In the genomic region with DNA sequence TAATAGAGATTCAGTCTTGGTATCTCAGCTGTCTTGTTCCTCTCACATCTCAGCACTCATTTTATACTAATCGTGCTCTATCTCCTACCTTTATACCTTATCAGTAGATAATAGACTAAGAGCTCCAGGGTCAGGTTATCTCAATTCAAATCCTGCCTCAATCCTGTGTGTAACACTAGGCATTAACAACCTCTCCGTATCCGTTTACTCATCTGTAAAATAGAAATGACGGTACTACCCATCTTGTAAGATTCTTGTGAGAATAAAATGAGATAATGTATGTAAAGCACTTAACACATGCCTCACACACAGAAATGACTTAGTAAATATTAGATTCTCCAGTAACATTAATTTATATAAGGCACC, we compare ENCODE assay signal across 8 cellular contexts. TPM values are rescaled to one million over a fixed set of nuclear protein-coding genes. Genes with fewer than 3 reads are reported as not detected.
A peak's percentile ranks its signal among the peaks of the same experiment; 100 is the strongest.
DNase-seq lines count a peak whose midpoint lies in the region; ATAC-seq, FAIRE-seq and TF ChIP-seq lines count a peak whose summit lies in the region.

No MANE protein-coding gene starts in this region.

- TF ChIP-seq EP300 in GM12878 (IDR thresholded peaks at IDR 0.05; ENCODE audit: borderline replicate concordance in 1 of 2, control insufficient read depth in 1 of 2, low read depth in 2 of 2, low read length in 2 of 2): no peak

- no peak for TF ChIP-seq POLR2A in GM12878 (IDR thresholded peaks at IDR 0.05; ENCODE audit: low read depth, low read length)

- H3K4me3 Mint-ChIP-seq in HFFc6: peak overlapping the region; percentile 92

- H3K9ac ChIP-seq in BLaER1 (peak overlapping the region; percentile 88), GM12878 (ENCODE audit: control insufficient read depth, insufficient read depth, low read length) (peak overlapping the region; percentile 30), mucosa of rectum (ENCODE audit: low read depth in 1 of 2, low read length in 2 of 2) (peak overlapping the region; percentile 60 to 95)

- H3K9me3 ChIP-seq in BLaER1: no peaks in the 10 kb centered on the region
- H3K9me3 ChIP-seq in GM12878 (replicated peaks; ENCODE audit: control insufficient read depth, insufficient read depth, low read length): no peaks in the 10 kb centered on the region
- no peaks in the 10 kb centered on the region for H3K9me3 ChIP-seq in mucosa of rectum (ENCODE audit: control insufficient read depth in 2 of 2, low read length in 2 of 2)

- no peak for TF ChIP-seq CTCF in HFFc6 (IDR thresholded peaks at IDR 0.05)
- TF ChIP-seq CTCF in GM12878 (IDR thresholded peaks at IDR 0.05 in 2 of 3, conservative IDR thresholded peaks at IDR 0.05 in 1 of 3; ENCODE audit: control insufficient read depth in 2 of 3, extremely low read depth in 1 of 3, insufficient read depth in 1 of 3, low read depth in 3 of 3, low read length in 3 of 3): no peak

- no peak for FAIRE-seq in GM12878 (lab: Jason Lieb, UNC)

- peaks cover 5% of the 10 kb centered on the region; the same call in 1 of the 2 replicates for H3K36me3 Mint-ChIP-seq in HFFc6 (ENCODE audit: low read depth)

- intact Hi-C loops in GM12878 (cut with micrococcal nuclease; ENCODE audit: unreplicated experiment): loop anchor here (2.0 kb wide), 2 partner anchors 62 to 150 kb away; a partner anchor contains a TSS

- H3K27ac Mint-ChIP-seq in HFFc6: peak overlapping the region; percentile 95

- H4K20me1 ChIP-seq in BLaER1 (peaks cover 25% of the 10 kb centered on the region), GM12878 (ENCODE audit: control insufficient read depth, insufficient read depth) (no peaks in the 10 kb centered on the region; the same call in 1 of the 2 replicates)

- CTCF ChIA-PET in GM12878 (lab: Yijun Ruan, JAX): interaction anchor here (0.7 to 9.6 kb wide), 9 partner anchors 10 to 278 kb away, joined by 3 to 110 read pairs (median 14); a partner anchor contains a TSS

- H3K4me1 ChIP-seq in BLaER1 (peaks cover 39% of the 10 kb centered on the region), GM12878 (ENCODE audit: control insufficient read depth, insufficient read depth, low read length) (peaks cover 6% of the 10 kb centered on the region; the same call in 1 of the 2 replicates), mucosa of rectum (ENCODE audit: control insufficient read depth in 2 of 2, insufficient read depth in 2 of 2, low read length in 2 of 2) (peaks cover 8 to 11% of the 10 kb centered on the region in 2 donors)

- TF ChIP-seq RAD21 in GM12878 (IDR thresholded peaks at IDR 0.05; ENCODE audit: insufficient read depth, low read depth, low read length): no peak

- no peak for ATAC-seq in GM12878
- ATAC-seq in GM19467 (IDR thresholded peaks at IDR 0.05; ENCODE audit: unreplicated experiment): no peak

- RAD21 ChIA-PET in GM12878 (lab: Charles Lee; ENCODE audit: unreplicated experiment): interaction anchor here (1.0 to 5.7 kb wide), 13 partner anchors 13 to 547 kb away, joined by 3 to 90 read pairs (median 12); a partner anchor contains a TSS

- SMC1A ChIA-PET in GM12878 (lab: Charles Lee; ENCODE audit: uncharacterized antibody, unreplicated experiment): interaction anchor here (0.7 to 7.6 kb wide), 16 partner anchors 13 to 122 kb away, joined by 3 to 114 read pairs (median 8); a partner anchor contains a TSS

- H3K4me3 ChIP-seq in BLaER1: peak overlapping the region; percentile 88
- peak overlapping the region; percentile 37 for H3K4me3 ChIP-seq in GM12878
- peak overlapping the region; percentile 82 to 95 for H3K4me3 ChIP-seq in mucosa of rectum (ENCODE audit: low read length in 2 of 2)

- H3K4me2 ChIP-seq in BLaER1 (peak overlapping the region; percentile 84), GM12878 (ENCODE audit: control insufficient read depth, insufficient read depth) (peak overlapping the region; percentile 62)

- peak overlapping the region; percentile 74 for H2AFZ ChIP-seq in GM12878 (ENCODE audit: control insufficient read depth, low read depth, low read length)

- H3K9me3 Mint-ChIP-seq in HFFc6: no peaks in the 10 kb centered on the region

- DNase-seq in HFFc6 (no peak), GM12878 (ENCODE audit: low read depth, low spot score) (no peak), COR-L47 (lab: John Stamatoyannopoulos, UW) (no peak), pons (ENCODE audit: low spot score) (no peak), dermis blood vessel endothelial cell (no peak)

- peaks cover 3% of the 10 kb centered on the region for H3K27me3 Mint-ChIP-seq in HFFc6 (ENCODE audit: insufficient read depth)

- TSS peak; percentile 85 for BruUV-seq in GM12878 (replicated peaks; lab: Mats Ljungman, UMichigan)

- H3K4me1 Mint-ChIP-seq in HFFc6 (ENCODE audit: low read depth): peaks cover 31% of the 10 kb centered on the region

- 47% methylated on average over 4 of the region's 4 CpGs for WGBS in GM12878 (ENCODE audit: insufficient coverage, insufficient replicate concordance, low lambda C conversion rate, missing lambda C conversion rate)

- H3K27me3 ChIP-seq in BLaER1 (no peaks in the 10 kb centered on the region), GM12878 (replicated peaks in 1 of 2; ENCODE audit: control insufficient read depth in 2 of 2, insufficient read depth in 2 of 2, low read length in 1 of 2) (no peaks in the 10 kb centered on the region), mucosa of rectum (ENCODE audit: control insufficient read depth in 2 of 2, insufficient read depth in 2 of 2, low read length in 2 of 2) (no peaks in the 10 kb centered on the region)

- H3K36me3 ChIP-seq in BLaER1: peaks cover 21% of the 10 kb centered on the region
- H3K36me3 ChIP-seq in GM12878 (ENCODE audit: control insufficient read depth in 2 of 2, insufficient read depth in 2 of 2, low read length in 1 of 2): no peaks in the 10 kb centered on the region; a peak in 1 of 4 replicates
- H3K36me3 ChIP-seq in mucosa of rectum (ENCODE audit: control insufficient read depth in 2 of 2, insufficient read depth in 2 of 2, low read length in 2 of 2): peaks cover 0 to 2% of the 10 kb centered on the region in 2 donors

- H3K27ac ChIP-seq in BLaER1: peak overlapping the region; percentile 86
- H3K27ac ChIP-seq in GM12878 (ENCODE audit: control insufficient read depth, insufficient read depth): peak overlapping the region; percentile 59
- H3K27ac ChIP-seq in mucosa of rectum (ENCODE audit: low read depth in 2 of 2, low read length in 2 of 2): peak overlapping the region; percentile 90 to 94

- POLR2A ChIA-PET in GM12878 (lab: Charles Lee): interaction anchor here (0.6 to 7.0 kb wide), 14 partner anchors 10 to 316 kb away, joined by 3 to 49 read pairs (median 6); a partner anchor contains a TSS

- peaks cover 43% of the 10 kb centered on the region for H3K79me2 ChIP-seq in GM12878 (ENCODE audit: control insufficient read depth, insufficient read depth, low read length)

- in situ Hi-C loops in GM12878 (cut with MboI): loop anchor here (5.0 kb wide), 1 partner anchor 65 kb away; no protein-coding TSS in a partner anchor

TF ChIP-seq in GM12878, 131 proteins besides CTCF, POLR2A, EP300 and RAD21 (continues in another document):
- TF ChIP-seq NBN (IDR thresholded peaks at IDR 0.05): no peak
- TF ChIP-seq POLR2AphosphoS5 (IDR thresholded peaks at IDR 0.05; ENCODE audit: low read length): no peak
- no peak for TF ChIP-seq RBBP5 (conservative IDR thresholded peaks at IDR 0.05)
- TF ChIP-seq POU2F2 (IDR thresholded peaks at IDR 0.05; ENCODE audit: borderline replicate concordance, low read depth, low read length): no peak
- peak; percentile 36; the same call in 1 of the 2 replicates for TF ChIP-seq SMARCA5 (IDR thresholded peaks at IDR 0.05)

RNA-seq across cellular contexts. Expression of a gene that starts 0.6 kb away (rescaled TPM):
- total RNA-seq in HFFc6 (2021; fragmentation: NEBNext Ultra II Directional; extraction: Animal tissue kit (Norgen Biotek cat#: 25700)): 100 to 1,000 TPM; 117 to 192 (median 127) TPM
- 302 and 308 TPM in 2 replicates for total RNA-seq in GM12878 (2013; cell fraction: nucleolus; rRNA removed)
- total RNA-seq in GM12878 (2014; rRNA removed) (24.9 and 35.0 TPM in 2 replicates), GM12878 (2014; rRNA removed; fragmentation: Illumina TruSeq; extraction: Trizol) (37.0 and 37.7 TPM in 2 replicates), GM12878 (2021) (22.4 and 26.5 TPM in 2 replicates), dermis blood vessel endothelial cell (81.7 and 97.4 TPM in 2 replicates)
- polyA plus RNA-seq in GM12878 (2011; ENCODE audit: low read depth): 75.0 TPM
- polyA plus RNA-seq in GM12878 (2011; rRNA removed) (160 and 283 TPM in 2 replicates), GM12878 (2014; fragmentation: Illumina TruSeq; extraction: Trizol) (23.3 and 28.2 TPM in 2 replicates), GM12878 (2014; fragmentation: Nextera tagmentation; extraction: Ambion mirVana) (10 to 100 TPM; 15.0 to 17.6 TPM), GM12878 (2014; rRNA removed) (13.5 and 16.0 TPM in 2 replicates), GM12878 (2016; fragmentation: Nextera tagmentation; extraction: Ambion mirVana) (10 to 100 TPM; 31.4 to 37.4 TPM)
- 36.4 and 65.0 TPM in 2 replicates for polyA plus RNA-seq in GM12878 (2011; cell fraction: cytosol; rRNA removed)
- polyA plus RNA-seq in GM12878 (2011; cell fraction: nucleus; rRNA removed): 53.7 and 89.3 TPM in 2 replicates
- polyA plus RNA-seq in GM12878 (2012): 99.3 and 136 TPM in 2 replicates
- polyA minus RNA-seq in GM12878 (2011; rRNA and poly(A)+ RNA removed): 87.3 and 113 TPM in 2 replicates
- 31.3 and 35.0 TPM in 2 replicates for polyA minus RNA-seq in GM12878 (2011; cell fraction: cytosol; rRNA and poly(A)+ RNA removed)
- polyA minus RNA-seq in GM12878 (2011; cell fraction: nucleus; rRNA and poly(A)+ RNA removed): 51.1 and 53.1 TPM in 2 replicates

RNA-seq across cellular contexts. Expression of a gene that starts 13.0 kb away (rescaled TPM):
- 1 to 10 TPM; 1.3 to 2.3 (median 2.1) TPM for total RNA-seq in HFFc6 (2021; fragmentation: NEBNext Ultra II Directional; extraction: Animal tissue kit (Norgen Biotek cat#: 25700))
- 5.3 and 5.6 TPM in 2 replicates for total RNA-seq in GM12878 (2013; cell fraction: nucleolus; rRNA removed)
- total RNA-seq in GM12878 (2014; rRNA removed) (1.0 and 1.5 TPM in 2 replicates), GM12878 (2014; rRNA removed; fragmentation: Illumina TruSeq; extraction: Trizol) (1.4 and 1.9 TPM in 2 replicates), GM12878 (2021) (0.72 and 0.88 TPM in 2 replicates), dermis blood vessel endothelial cell (1.0 and 2.1 TPM in 2 replicates)
- 2.8 TPM for polyA plus RNA-seq in GM12878 (2011; ENCODE audit: low read depth)
- polyA plus RNA-seq in GM12878 (2011; rRNA removed) (6.1 and 7.3 TPM in 2 replicates), GM12878 (2014; fragmentation: Illumina TruSeq; extraction: Trizol) (2.1 and 2.6 TPM in 2 replicates), GM12878 (2014; fragmentation: Nextera tagmentation; extraction: Ambion mirVana) (1 to 10 TPM; 1.5 to 2.6 TPM), GM12878 (2014; rRNA removed) (1.4 and 2.6 TPM in 2 replicates), GM12878 (2016; fragmentation: Nextera tagmentation; extraction: Ambion mirVana) (1 to 10 TPM; 1.1 to 1.9 TPM)
- 3.7 and 4.6 TPM in 2 replicates for polyA plus RNA-seq in GM12878 (2011; cell fraction: cytosol; rRNA removed)
- 4.7 and 5.1 TPM in 2 replicates for polyA plus RNA-seq in GM12878 (2011; cell fraction: nucleus; rRNA removed)
- 3.5 and 3.7 TPM in 2 replicates for polyA plus RNA-seq in GM12878 (2012)
- 2.0 and 2.5 TPM in 2 replicates for polyA minus RNA-seq in GM12878 (2011; rRNA and poly(A)+ RNA removed)
- 2.7 TPM in 1 of 2 replicates, not detected in the other for polyA minus RNA-seq in GM12878 (2011; cell fraction: cytosol; rRNA and poly(A)+ RNA removed)
- 0.73 and 1.3 TPM in 2 replicates for polyA minus RNA-seq in GM12878 (2011; cell fraction: nucleus; rRNA and poly(A)+ RNA removed)

Comparison
In these comparisons a context has a peak if more than half of its experiments do, and no peak if none do; other contexts are left out.
1. H3K4me3 ChIP-seq: peak in every context shown above with its lines; median percentile 88 in mucosa of rectum; 88 in BLaER1; 37 in GM12878.
2. H3K9ac ChIP-seq: peak in every context shown above with its lines; median percentile 88 in BLaER1; 78 in mucosa of rectum; 30 in GM12878.